ENCODE assay signal across 3 cellular contexts in genomic region chr6:36372088-36372487, GRCh38.
TF ChIP-seq lines count a peak whose summit lies in the region.

No MANE protein-coding gene starts in this region.

TF ChIP-seq in HEK293, 187 proteins besides CTCF, POLR2A, EP300 and RAD21:
- TF ChIP-seq ZNF544 (tag by site-specific recombination; IDR thresholded peaks at IDR 0.05) (no peak), OVOL3 (tag by site-specific recombination; IDR thresholded peaks at IDR 0.05) (no peak), MZF1 (tag by site-specific recombination; IDR thresholded peaks at IDR 0.05; ENCODE audit: borderline replicate concordance) (no peak), YY1 (tag by site-specific recombination; IDR thresholded peaks at IDR 0.05) (no peak), ZNF747 (tag by site-specific recombination; IDR thresholded peaks at IDR 0.05) (no peak), ZNF623 (tag by site-specific recombination; IDR thresholded peaks at IDR 0.05) (peak; percentile 97)
TF ChIP-seq in HEK293: peak in this region for 1.

TF ChIP-seq in WTC11, 78 proteins besides CTCF, POLR2A, EP300 and RAD21:
- TF ChIP-seq GTF2I (CRISPR knock-in tag; conservative IDR thresholded peaks at IDR 0.05), result 0 out of 2 replicates have a peak, but pooled peaks have one; percentile 53
- TF ChIP-seq ZNF416 (CRISPR knock-in tag; IDR thresholded peaks at IDR 0.05), result no peak

TF ChIP-seq in H1, 55 proteins besides CTCF, POLR2A, EP300 and RAD21:
- TF ChIP-seq SP1 (IDR thresholded peaks at IDR 0.05; ENCODE audit: low read depth, low read length) (no peak), TAF7 (optimal IDR thresholded peaks at IDR 0.05; ENCODE audit: borderline replicate concordance, low read depth, low read length) (peak; percentile 22), CBX8 (IDR thresholded peaks at IDR 0.05; ENCODE audit: borderline replicate concordance, low read depth, low read length) (no peak), KDM1A (IDR thresholded peaks at IDR 0.05; ENCODE audit: borderline replicate concordance, low read length) (peak; percentile 75), HDAC2 (IDR thresholded peaks at IDR 0.05; ENCODE audit: borderline replicate concordance in 1 of 2, low read depth in 2 of 2, low read length in 2 of 2) (no peak), RBBP5 (IDR thresholded peaks at IDR 0.05; ENCODE audit: borderline replicate concordance, low read depth, low read length) (no peak), CREB1 (IDR thresholded peaks at IDR 0.05) (no peak), EZH2 (IDR thresholded peaks at IDR 0.05; ENCODE audit: low read depth, low read length, severe bottlenecking) (no peak)
